16 cellular contexts compared by ENCODE assay signal in the genomic region with DNA sequence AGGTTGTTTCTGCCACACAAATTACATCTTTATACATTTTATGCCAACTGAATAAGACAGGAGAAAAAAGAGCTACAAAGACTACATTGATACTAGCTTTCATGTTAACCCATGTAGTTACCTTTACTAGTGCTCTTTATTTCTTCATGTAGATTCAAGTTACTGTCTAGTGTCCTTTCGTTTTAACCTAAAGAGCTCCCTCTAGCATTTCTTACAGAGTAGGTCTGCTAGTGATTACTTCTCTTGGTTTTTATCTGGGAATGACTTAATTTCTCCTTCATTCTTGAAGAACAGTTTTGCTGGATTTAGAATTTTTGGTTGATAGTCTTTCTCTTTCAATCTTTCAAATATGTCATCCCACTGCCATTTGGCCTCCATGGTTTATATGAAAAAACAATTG. TPM values are rescaled to one million over a fixed set of nuclear protein-coding genes. Genes with fewer than 3 reads are reported as not detected.
DNase-seq lines count a peak whose midpoint lies in the region; ATAC-seq and TF ChIP-seq lines count a peak whose summit lies in the region.
"Had no signal": no experiment of that assay in that cellular context is flagged by ENCODE, and none has a peak within 500 bp of the region (broad histone marks: within the 10 kb centered on the region; RNA-seq: fewer than 3 reads in every experiment).

No MANE protein-coding gene starts in this region.

- H3K4me1 ChIP-seq in mucosa of descending colon (ENCODE audit: low read depth), result no peaks in the 10 kb centered on the region
- no peaks in the 10 kb centered on the region for H3K4me1 ChIP-seq in HAP-1
- H3K4me1 ChIP-seq in smooth muscle cell (ENCODE audit: low read depth), result no peaks in the 10 kb centered on the region
- H3K4me1 ChIP-seq: gastrocnemius medialis, sigmoid colon had no signal

- H2AFZ ChIP-seq in smooth muscle cell (ENCODE audit: low read depth), result no peak overlapping the region

- no peak overlapping the region for H3K27ac ChIP-seq in VCaP
- no peak overlapping the region for H3K27ac ChIP-seq in smooth muscle cell (ENCODE audit: low read depth)
- H3K27ac ChIP-seq: gastrocnemius medialis, sigmoid colon had no signal

- in situ Hi-C loops in HAP-1 (cut with MboI; ENCODE audit: low sequenced_read_pairs), result no loop called here

- WGBS in smooth muscle cell (ENCODE audit: low lambda C conversion rate), result 26% methylated on average over 1 of the region's 1 CpG

- H3K27me3 ChIP-seq in HAP-1 (ENCODE audit: low read depth) (peaks cover 38% of the 10 kb centered on the region), smooth muscle cell (ENCODE audit: low read depth) (peaks cover 40% of the 10 kb centered on the region)

- no peaks in the 10 kb centered on the region for H3K79me2 ChIP-seq in smooth muscle cell (ENCODE audit: low read depth)

- intact Hi-C loops in mucosa of descending colon (cut with DNase I, micrococcal nuclease), result no loop called here

- no peaks in the 10 kb centered on the region for H3K36me3 ChIP-seq in mucosa of descending colon (ENCODE audit: low read depth)
- H3K36me3 ChIP-seq in HAP-1 (replicated peaks), result no peaks in the 10 kb centered on the region
- H3K36me3 ChIP-seq in smooth muscle cell (ENCODE audit: low read depth), result no peaks in the 10 kb centered on the region
- H3K36me3 ChIP-seq: gastrocnemius medialis, sigmoid colon had no signal

- H4K20me1 ChIP-seq in smooth muscle cell (ENCODE audit: low read depth), result no peaks in the 10 kb centered on the region

- H3F3A ChIP-seq in smooth muscle cell (ENCODE audit: low read depth), result no peaks in the 10 kb centered on the region

- peak; percentile 21 for ATAC-seq in mucosa of descending colon
- ATAC-seq in GM18870 (IDR thresholded peaks at IDR 0.05; ENCODE audit: unreplicated experiment), result no peak
- ATAC-seq: activated CD4-positive, CD25-positive, alpha-beta regulatory T cell treated with anti-CD3 and anti-CD28 coated beads, Interleukin-2, amount 50 U/mL, for 24 hours; gastrocnemius medialis had no signal

- DNase-seq in NCI-H526 (lab: John Stamatoyannopoulos, UW) (peak; percentile 31 to 33), NCI-H526 treated with DMSO at 0.1 percent for 48 hours (lab: John Stamatoyannopoulos, UW) (no peak), LHCN-M2 (ENCODE audit: low read depth) (peak; percentile 20), mucosa of descending colon (no peak), HAP-1 (ENCODE audit: low spot score in 2 of 2) (no peak), smooth muscle cell (lab: John Stamatoyannopoulos, UW; ENCODE audit: unreplicated experiment) (no peak)
- DNase-seq: activated naive CD4-positive, alpha-beta T cell treated with Interleukin-2 at 50 U/mL for 16 hours; effector memory CD4-positive, alpha-beta T cell; gastrocnemius medialis; mesenchymal stem cell; MM.1S; sigmoid colon; stimulated activated CD4-positive, alpha-beta T cell treated with anti-CD3 and anti-CD28 coated beads, Interleukin-4, amount 100 ng/mL, for 1 hour had no signal

- no peaks in the 10 kb centered on the region for H3K9me3 ChIP-seq in mucosa of descending colon
- peaks cover 4% of the 10 kb centered on the region for H3K9me3 ChIP-seq in HAP-1
- H3K9me3 ChIP-seq in smooth muscle cell (replicated peaks; ENCODE audit: low read depth), result no peaks in the 10 kb centered on the region
- H3K9me3 ChIP-seq: gastrocnemius medialis had no signal

- H3K4me3 ChIP-seq in mucosa of descending colon (no peak overlapping the region), HAP-1 (no peak overlapping the region), smooth muscle cell (no peak overlapping the region)
- H3K4me3 ChIP-seq: gastrocnemius medialis, sigmoid colon had no signal

- H3K4me2 ChIP-seq in smooth muscle cell, result no peak overlapping the region

- no peak overlapping the region for H3K9ac ChIP-seq in smooth muscle cell (ENCODE audit: low read depth)

- TF ChIP-seq CTCF in VCaP (conservative IDR thresholded peaks at IDR 0.05), result peak; percentile 59
- no peak for TF ChIP-seq CTCF in mucosa of descending colon (IDR thresholded peaks at IDR 0.05)
- no peak for TF ChIP-seq CTCF in smooth muscle cell (IDR thresholded peaks at IDR 0.05; ENCODE audit: borderline replicate concordance, insufficient read depth, poor library complexity, severe bottlenecking)

RNA-seq across cellular contexts. Expression of a gene that starts 21.2 kb away (rescaled TPM):
- total RNA-seq in LHCN-M2 (2014; rRNA removed), result 185 and 204 TPM in 2 replicates
- 104 TPM for polyA plus RNA-seq in LHCN-M2 (2012)
- total RNA-seq in mucosa of descending colon, result 100 to 1,000 TPM in 2 of 3 donors, 10 to 100 TPM in 1; 80.8 to 116 (median 107) TPM
- total RNA-seq in smooth muscle cell, result 99.2 and 108 TPM in 2 replicates
- 115 and 154 TPM in 2 replicates for polyA plus RNA-seq in smooth muscle cell

RNA-seq across cellular contexts. Expression of a gene that starts 32.8 kb away (rescaled TPM):
- total RNA-seq in LHCN-M2 (2014; rRNA removed), result 129 and 130 TPM in 2 replicates
- polyA plus RNA-seq in LHCN-M2 (2012), result 106 TPM
- 100 to 1,000 TPM; 112 to 128 (median 123) TPM for total RNA-seq in mucosa of descending colon
- 64.2 and 72.3 TPM in 2 replicates for total RNA-seq in smooth muscle cell
- 89.6 and 122 TPM in 2 replicates for polyA plus RNA-seq in smooth muscle cell

Comparison
In these comparisons a context has a peak if more than half of its experiments do, and no peak if none do; other contexts are left out.
1. DNase-seq: peak in NCI-H526 (2 of 2) and LHCN-M2 (single experiment); none in NCI-H526 treated with DMSO at 0.1 percent for 48 hours (single experiment), mucosa of descending colon (0 of 3), HAP-1 (0 of 2) and smooth muscle cell (single experiment).